Comparison of ENCODE assay signal across 1 cellular context in genomic region chr6:47308674-47309325, GRCh38.
A peak's percentile ranks its signal among the peaks of the same experiment; 100 is the strongest.
TF ChIP-seq lines count a peak whose summit lies in the region.

No MANE protein-coding gene starts in this region.

TF ChIP-seq in HepG2, 621 proteins besides CTCF, POLR2A, EP300 and RAD21 (continued from another document and continues in another):
- TF ChIP-seq, protein P1, sequence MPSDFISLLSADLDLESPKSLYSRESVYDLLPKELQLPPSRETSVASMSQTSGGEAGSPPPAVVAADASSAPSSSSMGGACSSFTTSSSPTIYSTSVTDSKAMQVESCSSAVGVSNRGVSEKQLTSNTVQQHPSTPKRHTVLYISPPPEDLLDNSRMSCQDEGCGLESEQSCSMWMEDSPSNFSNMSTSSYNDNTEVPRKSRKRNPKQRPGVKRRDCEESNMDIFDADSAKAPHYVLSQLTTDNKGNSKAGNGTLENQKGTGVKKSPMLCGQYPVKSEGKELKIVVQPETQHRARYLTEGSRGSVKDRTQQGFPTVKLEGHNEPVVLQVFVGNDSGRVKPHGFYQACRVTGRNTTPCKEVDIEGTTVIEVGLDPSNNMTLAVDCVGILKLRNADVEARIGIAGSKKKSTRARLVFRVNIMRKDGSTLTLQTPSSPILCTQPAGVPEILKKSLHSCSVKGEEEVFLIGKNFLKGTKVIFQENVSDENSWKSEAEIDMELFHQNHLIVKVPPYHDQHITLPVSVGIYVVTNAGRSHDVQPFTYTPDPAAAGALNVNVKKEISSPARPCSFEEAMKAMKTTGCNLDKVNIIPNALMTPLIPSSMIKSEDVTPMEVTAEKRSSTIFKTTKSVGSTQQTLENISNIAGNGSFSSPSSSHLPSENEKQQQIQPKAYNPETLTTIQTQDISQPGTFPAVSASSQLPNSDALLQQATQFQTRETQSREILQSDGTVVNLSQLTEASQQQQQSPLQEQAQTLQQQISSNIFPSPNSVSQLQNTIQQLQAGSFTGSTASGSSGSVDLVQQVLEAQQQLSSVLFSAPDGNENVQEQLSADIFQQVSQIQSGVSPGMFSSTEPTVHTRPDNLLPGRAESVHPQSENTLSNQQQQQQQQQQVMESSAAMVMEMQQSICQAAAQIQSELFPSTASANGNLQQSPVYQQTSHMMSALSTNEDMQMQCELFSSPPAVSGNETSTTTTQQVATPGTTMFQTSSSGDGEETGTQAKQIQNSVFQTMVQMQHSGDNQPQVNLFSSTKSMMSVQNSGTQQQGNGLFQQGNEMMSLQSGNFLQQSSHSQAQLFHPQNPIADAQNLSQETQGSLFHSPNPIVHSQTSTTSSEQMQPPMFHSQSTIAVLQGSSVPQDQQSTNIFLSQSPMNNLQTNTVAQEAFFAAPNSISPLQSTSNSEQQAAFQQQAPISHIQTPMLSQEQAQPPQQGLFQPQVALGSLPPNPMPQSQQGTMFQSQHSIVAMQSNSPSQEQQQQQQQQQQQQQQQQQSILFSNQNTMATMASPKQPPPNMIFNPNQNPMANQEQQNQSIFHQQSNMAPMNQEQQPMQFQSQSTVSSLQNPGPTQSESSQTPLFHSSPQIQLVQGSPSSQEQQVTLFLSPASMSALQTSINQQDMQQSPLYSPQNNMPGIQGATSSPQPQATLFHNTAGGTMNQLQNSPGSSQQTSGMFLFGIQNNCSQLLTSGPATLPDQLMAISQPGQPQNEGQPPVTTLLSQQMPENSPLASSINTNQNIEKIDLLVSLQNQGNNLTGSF (CRISPR knock-in tag; IDR thresholded peaks at IDR 0.05): no peak
- TF ChIP-seq ZNF260 (CRISPR knock-in tag; IDR thresholded peaks at IDR 0.05; ENCODE audit: borderline replicate concordance, low read depth): 0 out of 2 replicates have a peak, but pooled peaks have one; percentile 13
- no peak for TF ChIP-seq ZKSCAN8 (CRISPR knock-in tag; IDR thresholded peaks at IDR 0.05; ENCODE audit: borderline replicate concordance)
- no peak for TF ChIP-seq TCF7 (IDR thresholded peaks at IDR 0.05; ENCODE audit: low read depth)
- TF ChIP-seq AFF4 (CRISPR knock-in tag; IDR thresholded peaks at IDR 0.05): 0 out of 2 replicates have a peak, but pooled peaks have one; percentile 28
- TF ChIP-seq FIP1L1 (IDR thresholded peaks at IDR 0.05; ENCODE audit: borderline replicate concordance, insufficient read depth, low read depth, low read length): no peak
- no peak for TF ChIP-seq TBX3 (IDR thresholded peaks at IDR 0.05; ENCODE audit: borderline replicate concordance)
- no peak for TF ChIP-seq PRMT3 (CRISPR knock-in tag; IDR thresholded peaks at IDR 0.05; ENCODE audit: borderline replicate concordance, low read depth)
- TF ChIP-seq ZNF543 (CRISPR knock-in tag; IDR thresholded peaks at IDR 0.05): 0 out of 2 replicates have a peak, but pooled peaks have one; percentile 10
- TF ChIP-seq, protein P2, sequence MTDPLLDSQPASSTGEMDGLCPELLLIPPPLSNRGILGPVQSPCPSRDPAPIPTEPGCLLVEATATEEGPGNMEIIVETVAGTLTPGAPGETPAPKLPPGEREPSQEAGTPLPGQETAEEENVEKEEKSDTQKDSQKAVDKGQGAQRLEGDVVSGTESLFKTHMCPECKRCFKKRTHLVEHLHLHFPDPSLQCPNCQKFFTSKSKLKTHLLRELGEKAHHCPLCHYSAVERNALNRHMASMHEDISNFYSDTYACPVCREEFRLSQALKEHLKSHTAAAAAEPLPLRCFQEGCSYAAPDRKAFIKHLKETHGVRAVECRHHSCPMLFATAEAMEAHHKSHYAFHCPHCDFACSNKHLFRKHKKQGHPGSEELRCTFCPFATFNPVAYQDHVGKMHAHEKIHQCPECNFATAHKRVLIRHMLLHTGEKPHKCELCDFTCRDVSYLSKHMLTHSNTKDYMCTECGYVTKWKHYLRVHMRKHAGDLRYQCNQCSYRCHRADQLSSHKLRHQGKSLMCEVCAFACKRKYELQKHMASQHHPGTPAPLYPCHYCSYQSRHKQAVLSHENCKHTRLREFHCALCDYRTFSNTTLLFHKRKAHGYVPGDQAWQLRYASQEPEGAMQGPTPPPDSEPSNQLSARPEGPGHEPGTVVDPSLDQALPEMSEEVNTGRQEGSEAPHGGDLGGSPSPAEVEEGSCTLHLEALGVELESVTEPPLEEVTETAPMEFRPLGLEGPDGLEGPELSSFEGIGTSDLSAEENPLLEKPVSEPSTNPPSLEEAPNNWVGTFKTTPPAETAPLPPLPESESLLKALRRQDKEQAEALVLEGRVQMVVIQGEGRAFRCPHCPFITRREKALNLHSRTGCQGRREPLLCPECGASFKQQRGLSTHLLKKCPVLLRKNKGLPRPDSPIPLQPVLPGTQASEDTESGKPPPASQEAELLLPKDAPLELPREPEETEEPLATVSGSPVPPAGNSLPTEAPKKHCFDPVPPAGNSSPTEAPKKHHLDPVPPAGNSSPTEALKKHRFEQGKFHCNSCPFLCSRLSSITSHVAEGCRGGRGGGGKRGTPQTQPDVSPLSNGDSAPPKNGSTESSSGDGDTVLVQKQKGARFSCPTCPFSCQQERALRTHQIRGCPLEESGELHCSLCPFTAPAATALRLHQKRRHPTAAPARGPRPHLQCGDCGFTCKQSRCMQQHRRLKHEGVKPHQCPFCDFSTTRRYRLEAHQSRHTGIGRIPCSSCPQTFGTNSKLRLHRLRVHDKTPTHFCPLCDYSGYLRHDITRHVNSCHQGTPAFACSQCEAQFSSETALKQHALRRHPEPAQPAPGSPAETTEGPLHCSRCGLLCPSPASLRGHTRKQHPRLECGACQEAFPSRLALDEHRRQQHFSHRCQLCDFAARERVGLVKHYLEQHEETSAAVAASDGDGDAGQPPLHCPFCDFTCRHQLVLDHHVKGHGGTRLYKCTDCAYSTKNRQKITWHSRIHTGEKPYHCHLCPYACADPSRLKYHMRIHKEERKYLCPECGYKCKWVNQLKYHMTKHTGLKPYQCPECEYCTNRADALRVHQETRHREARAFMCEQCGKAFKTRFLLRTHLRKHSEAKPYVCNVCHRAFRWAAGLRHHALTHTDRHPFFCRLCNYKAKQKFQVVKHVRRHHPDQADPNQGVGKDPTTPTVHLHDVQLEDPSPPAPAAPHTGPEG (CRISPR knock-in tag; IDR thresholded peaks at IDR 0.05): no peak
- no peak for TF ChIP-seq MAFG (CRISPR knock-in tag; IDR thresholded peaks at IDR 0.05)
- TF ChIP-seq AHDC1 (CRISPR knock-in tag; IDR thresholded peaks at IDR 0.05; ENCODE audit: borderline replicate concordance): no peak
- no peak for TF ChIP-seq NR2F1 (CRISPR knock-in tag; IDR thresholded peaks at IDR 0.05)
- TF ChIP-seq DDIT3 (CRISPR knock-in tag; IDR thresholded peaks at IDR 0.05): no peak
- no peak for TF ChIP-seq MZF1 (CRISPR knock-in tag; IDR thresholded peaks at IDR 0.05; ENCODE audit: borderline replicate concordance)
- 0 out of 2 replicates have a peak, but pooled peaks have one; percentile 17 for TF ChIP-seq ZNF121 (CRISPR knock-in tag; IDR thresholded peaks at IDR 0.05)
- TF ChIP-seq ZNF549 (CRISPR knock-in tag; IDR thresholded peaks at IDR 0.05): no peak
- 0 out of 2 replicates have a peak, but pooled peaks have one; percentile 27 for TF ChIP-seq ZNF414 (CRISPR knock-in tag; IDR thresholded peaks at IDR 0.05)
- TF ChIP-seq ZFY (CRISPR knock-in tag; IDR thresholded peaks at IDR 0.05): no peak
- TF ChIP-seq GATA4 (IDR thresholded peaks at IDR 0.05; ENCODE audit: borderline replicate concordance, low read depth): no peak
- TF ChIP-seq ZNF670 (CRISPR knock-in tag; IDR thresholded peaks at IDR 0.05; ENCODE audit: borderline replicate concordance): no peak; the same call in 1 of the 2 replicates
- no peak for TF ChIP-seq ZNF784 (CRISPR knock-in tag; IDR thresholded peaks at IDR 0.05; ENCODE audit: borderline replicate concordance)
- TF ChIP-seq MTF1 (CRISPR knock-in tag; IDR thresholded peaks at IDR 0.05): no peak
- peak; percentile 24; the same call in 1 of the 2 replicates for TF ChIP-seq ZNF281 (CRISPR knock-in tag; IDR thresholded peaks at IDR 0.05; ENCODE audit: borderline replicate concordance)
